ENCODE assay signal across 1 cellular context in genomic region chr2:58045580-58046334, GRCh38.
TF ChIP-seq lines count a peak whose summit lies in the region.

No MANE protein-coding gene starts in this region.

TF ChIP-seq in GM23338, 12 proteins besides CTCF, POLR2A, EP300 and RAD21 (continued from another document):
- TF ChIP-seq ZNF462 (CRISPR knock-in tag; IDR thresholded peaks at IDR 0.05) (no peak), POLR2AphosphoS5 (IDR thresholded peaks at IDR 0.05; ENCODE audit: low read depth) (no peak), NANOG (IDR thresholded peaks at IDR 0.05; ENCODE audit: borderline replicate concordance) (no peak)
